In genomic region chr17:18993876-18994275, GRCh38 we compare ENCODE assay signal across 1 cellular context.
TF ChIP-seq lines count a peak whose summit lies in the region.

No MANE protein-coding gene starts in this region.

TF ChIP-seq in SK-N-SH, 30 proteins besides CTCF, POLR2A, EP300 and RAD21 (continued from another document):
- TF ChIP-seq, protein P1, sequence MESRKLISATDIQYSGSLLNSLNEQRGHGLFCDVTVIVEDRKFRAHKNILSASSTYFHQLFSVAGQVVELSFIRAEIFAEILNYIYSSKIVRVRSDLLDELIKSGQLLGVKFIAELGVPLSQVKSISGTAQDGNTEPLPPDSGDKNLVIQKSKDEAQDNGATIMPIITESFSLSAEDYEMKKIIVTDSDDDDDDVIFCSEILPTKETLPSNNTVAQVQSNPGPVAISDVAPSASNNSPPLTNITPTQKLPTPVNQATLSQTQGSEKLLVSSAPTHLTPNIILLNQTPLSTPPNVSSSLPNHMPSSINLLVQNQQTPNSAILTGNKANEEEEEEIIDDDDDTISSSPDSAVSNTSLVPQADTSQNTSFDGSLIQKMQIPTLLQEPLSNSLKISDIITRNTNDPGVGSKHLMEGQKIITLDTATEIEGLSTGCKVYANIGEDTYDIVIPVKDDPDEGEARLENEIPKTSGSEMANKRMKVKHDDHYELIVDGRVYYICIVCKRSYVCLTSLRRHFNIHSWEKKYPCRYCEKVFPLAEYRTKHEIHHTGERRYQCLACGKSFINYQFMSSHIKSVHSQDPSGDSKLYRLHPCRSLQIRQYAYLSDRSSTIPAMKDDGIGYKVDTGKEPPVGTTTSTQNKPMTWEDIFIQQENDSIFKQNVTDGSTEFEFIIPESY (IDR thresholded peaks at IDR 0.05; ENCODE audit: borderline replicate concordance, low read depth): no peak
- no peak for TF ChIP-seq MXI1 (IDR thresholded peaks at IDR 0.05; ENCODE audit: low read depth, low read length)
